ENCODE assay signal across 8 cellular contexts in the genomic region with DNA sequence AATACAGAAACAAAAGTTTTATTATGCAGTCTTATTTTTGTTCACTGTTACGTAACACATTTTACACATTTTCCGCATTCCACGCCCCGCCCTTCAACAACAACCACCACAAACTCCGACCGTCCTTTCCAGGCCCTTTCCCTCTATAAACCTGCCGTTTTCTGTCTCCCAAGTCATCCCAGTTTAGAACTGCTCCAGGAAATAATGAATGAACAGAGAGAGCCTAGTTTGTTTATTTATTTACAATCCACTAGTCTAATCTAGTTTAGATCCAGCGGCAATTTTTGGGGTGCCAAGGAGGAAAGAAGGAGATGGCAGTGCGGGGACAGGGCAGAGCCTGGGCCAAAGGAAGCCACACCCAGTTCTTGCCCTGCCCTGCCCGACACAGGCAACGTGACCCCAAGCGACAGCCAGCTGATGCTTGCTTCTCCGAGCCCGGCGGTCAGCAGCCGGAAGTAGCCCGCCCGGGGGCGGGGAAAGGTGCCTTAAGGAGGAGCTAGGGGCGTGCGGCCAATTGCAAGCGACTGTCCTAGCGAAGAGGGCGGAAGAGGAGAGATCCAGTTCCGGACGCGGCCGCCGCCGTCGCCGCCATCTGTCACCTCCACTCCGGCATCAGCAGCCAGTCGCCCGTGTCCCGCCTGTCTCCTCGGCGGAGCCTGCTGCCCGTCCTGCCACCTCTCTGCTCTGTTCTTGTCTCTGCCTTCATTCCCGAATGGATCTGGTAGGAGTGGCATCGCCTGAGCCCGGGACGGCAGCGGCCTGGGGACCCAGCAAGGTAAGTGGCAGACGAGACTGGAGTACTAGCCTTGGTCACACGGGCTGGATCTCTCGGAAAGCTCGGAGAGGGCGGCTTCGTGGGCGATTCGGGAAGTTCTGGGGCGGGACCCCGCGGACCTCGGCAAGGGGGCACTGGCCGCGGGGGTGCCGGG. TPM values are rescaled to one million over a fixed set of nuclear protein-coding genes. Genes with fewer than 3 reads are reported as not detected.
DNase-seq lines count a peak whose midpoint lies in the region; ATAC-seq and TF ChIP-seq lines count a peak whose summit lies in the region.

Gene RIOK3 (plus strand): TSS at position 560 of the 929 bp plus-strand sequence. CDS start 153 bp downstream, at position 713.

- no peaks in the 10 kb centered on the region for H3K9me3 Mint-ChIP-seq in activated naive CD8-positive, alpha-beta T cell treated with anti-CD3 and anti-CD28 coated beads, Interleukin-2, amount 10 ng/mL, durations not matched to agents 7 days and 5 days

- H3K27me3 ChIP-seq in SU-DHL-6 (ENCODE audit: low read length) (no peaks in the 10 kb centered on the region), ovary (no peaks in the 10 kb centered on the region), thyroid gland (no peaks in the 10 kb centered on the region)

- WGBS in ovary, 3 donors, result 0 to 1% (median 0%) methylated on average over 58 to 59 of the region's 59 CpGs
- WGBS in thyroid gland, 2 donors, result 1% methylated on average over 38 to 53 of the region's 59 CpGs

- peaks cover 34% of the 10 kb centered on the region for H3K4me1 Mint-ChIP-seq in activated naive CD8-positive, alpha-beta T cell treated with anti-CD3 and anti-CD28 coated beads, Interleukin-2, amount 10 ng/mL, durations not matched to agents 7 days and 5 days

- peaks cover 21% of the 10 kb centered on the region for H4K20me1 ChIP-seq in SU-DHL-6 (ENCODE audit: low read depth, low read length)

- H3K4me3 ChIP-seq in SU-DHL-6 (ENCODE audit: insufficient read depth, low read length, poor library complexity, severe bottlenecking), result peak within 1 kb of the TSS; percentile 81
- peak within 1 kb of the TSS; percentile 97 for H3K4me3 ChIP-seq in ovary
- H3K4me3 ChIP-seq in thyroid gland (replicated peaks in 1 of 3), result peak within 1 kb of the TSS; percentile 70 to 98 (median 90)

- peak within 1 kb of the TSS; percentile 99 for H3K4me3 Mint-ChIP-seq in activated naive CD8-positive, alpha-beta T cell treated with anti-CD3 and anti-CD28 coated beads, Interleukin-2, amount 10 ng/mL, durations not matched to agents 7 days and 5 days

- H3K36me3 ChIP-seq in SU-DHL-6 (ENCODE audit: low read length) (peaks cover 7% of the 10 kb centered on the region; the same call in 1 of the 2 replicates), ovary (no peaks in the 10 kb centered on the region), thyroid gland (no peaks in the 10 kb centered on the region)

- peak; percentile 89 for TF ChIP-seq POLR2A in GM10847 (IDR thresholded peaks at IDR 0.05; ENCODE audit: extremely low read depth, insufficient read length)
- peak; percentile 73 for TF ChIP-seq POLR2A in ovary (IDR thresholded peaks at IDR 0.05)
- peak; percentile 68 to 91 for TF ChIP-seq POLR2A in thyroid gland (IDR thresholded peaks at IDR 0.05)

- H3K9ac ChIP-seq in SU-DHL-6 (ENCODE audit: low read length), result peak within 1 kb of the TSS; percentile 89

- peaks cover 49% of the 10 kb centered on the region for H3K79me2 ChIP-seq in SU-DHL-6 (ENCODE audit: insufficient read depth, low read length)

- DNase-seq in NCI-H128 (lab: John Stamatoyannopoulos, UW; ENCODE audit: unreplicated experiment) (peak; percentile 92), head of caudate nucleus (peak; percentile 96 to 99 (median 98)), ovary (peak; percentile 93 to 97 (median 94)), thyroid gland (peak; percentile 98 to 99)
- DNase-seq in activated naive CD8-positive, alpha-beta T cell treated with anti-CD3 and anti-CD28 coated beads, Interleukin-2, amount 10 ng/mL, durations not matched to agents 7 days and 5 days, result peak; percentile 93

- peak; percentile 98 for ATAC-seq in HG02678 (IDR thresholded peaks at IDR 0.05; ENCODE audit: unreplicated experiment)
- peak; percentile 96 for ATAC-seq in activated naive CD8-positive, alpha-beta T cell treated with anti-CD3 and anti-CD28 coated beads, Interleukin-2, amount 10 ng/mL, durations not matched to agents 7 days and 5 days (ENCODE audit: low read depth)

- POLR2A ChIA-PET in activated naive CD8-positive, alpha-beta T cell treated with anti-CD3 and anti-CD28 coated beads, Interleukin-2, amount 10 ng/mL, durations not matched to agents 7 days and 5 days (lab: Charles Lee), result interaction anchor here (0.6 to 1.7 kb wide), 8 partner anchors 9 to 382 kb away, joined by 3 to 8 read pairs (median 3); partner anchors contain the start of gene NPC1

- H3F3A ChIP-seq in SU-DHL-6 (ENCODE audit: insufficient read depth), result peaks cover 8% of the 10 kb centered on the region; the same call in 1 of the 2 replicates

- TF ChIP-seq CTCF in SU-DHL-6 (IDR thresholded peaks at IDR 0.05; ENCODE audit: insufficient read depth, low read length, poor library complexity, severe bottlenecking) (no peak), ovary (IDR thresholded peaks at IDR 0.05) (peak in 1 of 3 donors; percentile 29), thyroid gland (IDR thresholded peaks at IDR 0.05) (peak in 2 of 6 experiments; percentile 10 to 18)

- no peak for TF ChIP-seq EP300 in ovary (IDR thresholded peaks at IDR 0.05)

- H3K27ac Mint-ChIP-seq in activated naive CD8-positive, alpha-beta T cell treated with anti-CD3 and anti-CD28 coated beads, Interleukin-2, amount 10 ng/mL, durations not matched to agents 7 days and 5 days, result peak within 1 kb of the TSS; percentile 87

- H3K4me2 ChIP-seq in SU-DHL-6 (ENCODE audit: low read depth, low read length, poor library complexity, severe bottlenecking), result peak within 1 kb of the TSS; percentile 91

- H3K36me3 Mint-ChIP-seq in activated naive CD8-positive, alpha-beta T cell treated with anti-CD3 and anti-CD28 coated beads, Interleukin-2, amount 10 ng/mL, durations not matched to agents 7 days and 5 days, result peaks cover 7% of the 10 kb centered on the region

- H3K9me3 ChIP-seq in SU-DHL-6 (ENCODE audit: insufficient read depth, low read length), result no peaks in the 10 kb centered on the region
- no peaks in the 10 kb centered on the region for H3K9me3 ChIP-seq in ovary
- H3K9me3 ChIP-seq in thyroid gland, result no peaks in the 10 kb centered on the region

- peak within 1 kb of the TSS; percentile 62 for H3K27ac ChIP-seq in SU-DHL-6 (ENCODE audit: low read depth, low read length)
- H3K27ac ChIP-seq in ovary, result peak within 1 kb of the TSS; percentile 19 to 65
- peak within 1 kb of the TSS; percentile 83 to 90 (median 89) for H3K27ac ChIP-seq in thyroid gland

- intact Hi-C loops in head of caudate nucleus (cut with DNase I) (loop anchor here (2.0 kb wide), 2 partner anchors 50 to 134 kb away; partner anchors contain the start of genes NPC1 and RMC1), ovary (cut with DNase I) (loop anchor here in 1 of 4 donors (10.0 kb wide), 1 partner anchor 52 kb away; the partner anchor contains the start of gene RMC1), thyroid gland (cut with DNase I) (loop anchor here (10.0 kb wide), 1 partner anchor 52 kb away; the partner anchor contains the start of gene RMC1)

- H3K9me2 ChIP-seq in SU-DHL-6 (replicated peaks; ENCODE audit: insufficient read depth, low read length), result no peaks in the 10 kb centered on the region

- H2AFZ ChIP-seq in SU-DHL-6 (ENCODE audit: low read depth, low read length, severe bottlenecking), result peak within 1 kb of the TSS; percentile 62

- H3K27me3 Mint-ChIP-seq in activated naive CD8-positive, alpha-beta T cell treated with anti-CD3 and anti-CD28 coated beads, Interleukin-2, amount 10 ng/mL, durations not matched to agents 7 days and 5 days, result peaks cover 6% of the 10 kb centered on the region

- peaks cover 8% of the 10 kb centered on the region for H3K4me1 ChIP-seq in ovary (ENCODE audit: insufficient read depth)
- H3K4me1 ChIP-seq in thyroid gland, result peaks cover 27 to 29% of the 10 kb centered on the region in 2 donors

RNA-seq across cellular contexts. Expression of gene RIOK3, which starts in this region (rescaled TPM):
- 10 to 100 TPM; 62.8 to 72.6 TPM for total RNA-seq in activated naive CD8-positive, alpha-beta T cell treated with anti-CD3 and anti-CD28 coated beads, Interleukin-2, amount 10 ng/mL, durations not matched to agents 7 days and 5 days
- total RNA-seq in ovary (10 to 100 TPM; 21.5 to 47.6 (median 39.2) TPM), thyroid gland (10 to 100 TPM; 51.2 to 85.7 (median 63.6) TPM)
- polyA plus RNA-seq in ovary, result 10 to 100 TPM; 29.2 to 48.3 TPM

Comparison
In these comparisons a context has a peak if more than half of its experiments do, and no peak if none do; other contexts are left out.
1. Peak in every context shown above with its lines: DNase-seq, ATAC-seq, H3K4me3 ChIP-seq and H3K27ac ChIP-seq.